In the genomic region with DNA sequence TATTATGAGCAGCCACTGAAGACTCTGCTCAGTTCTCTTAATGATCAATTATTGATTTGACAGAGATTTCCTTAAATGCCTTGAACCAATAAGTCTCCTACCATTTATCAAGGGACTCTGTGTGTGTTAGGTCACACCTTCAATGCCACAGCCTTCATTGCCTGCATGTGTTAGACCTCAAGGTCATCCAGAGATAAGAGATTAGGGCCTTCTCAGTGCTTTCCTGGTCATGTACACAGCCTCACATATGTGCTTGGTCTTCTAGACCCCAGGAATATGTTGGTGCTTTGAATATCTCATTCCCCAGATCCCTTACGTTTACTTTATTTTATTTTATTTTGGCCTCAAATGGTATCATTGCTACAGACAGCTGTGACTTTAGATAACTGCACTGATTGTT, we compare ENCODE assay signal across 27 cellular contexts.
DNase-seq lines count a peak whose midpoint lies in the region; ATAC-seq, FAIRE-seq and TF ChIP-seq lines count a peak whose summit lies in the region.
"Had no signal": no experiment of that assay in that cellular context is flagged by ENCODE, and none has a peak within 500 bp of the region (broad histone marks: within the 10 kb centered on the region; RNA-seq: fewer than 3 reads in every experiment).

No MANE protein-coding gene starts in this region.

- H2BK15ac ChIP-seq in H1 (ENCODE audit: low read length) (no peak overlapping the region), mesendoderm (replicated peaks; ENCODE audit: low read depth) (no peak overlapping the region)

- H3K9ac ChIP-seq in K562 (ENCODE audit: insufficient read depth in 1 of 2, low read depth in 2 of 2, low read length in 2 of 2) (no peak overlapping the region), H1 (replicated peaks in 1 of 4; ENCODE audit: extremely low read depth in 1 of 4, low read depth in 3 of 4, low read length in 3 of 4) (no peak overlapping the region), mesendoderm (ENCODE audit: low read length) (no peak overlapping the region)
- H3K9ac ChIP-seq: BLaER1 had no signal

- no peaks in the 10 kb centered on the region for H3K79me2 ChIP-seq in K562 (ENCODE audit: control insufficient read depth, insufficient read depth, low read length)
- no peaks in the 10 kb centered on the region for H3K79me2 ChIP-seq in H1 (ENCODE audit: control insufficient read depth in 1 of 2, insufficient read depth in 2 of 2, low read length in 2 of 2)
- no peaks in the 10 kb centered on the region for H3K79me2 ChIP-seq in mesendoderm (ENCODE audit: control insufficient read depth, insufficient read depth, low read length)

- in situ Hi-C loops in K562 (cut with MboI): no loop called here

- H3K23me2 ChIP-seq in H1 (ENCODE audit: low read depth, low read length): peaks cover 2% of the 10 kb centered on the region; the same call in 1 of the 2 replicates

- H3K23ac ChIP-seq in H1 (ENCODE audit: insufficient read length): no peak overlapping the region
- H3K23ac ChIP-seq in mesendoderm (ENCODE audit: low read length): no peak overlapping the region

- TF ChIP-seq POLR2A in K562 (conservative IDR thresholded peaks at IDR 0.05) (no peak), H1 (IDR thresholded peaks at IDR 0.05; ENCODE audit: control extremely low read depth in 1 of 2, low read depth in 2 of 2, low read length in 2 of 2) (no peak)

- DNase-seq in K562 (ENCODE audit: extremely low read depth in 1 of 4, low spot score in 3 of 4): no peak
- no peak for DNase-seq in H1 (ENCODE audit: low read depth in 1 of 2, low spot score in 2 of 2)
- peak; percentile 33 for DNase-seq in mesendoderm
- no peak for DNase-seq in progenitor cell of endocrine pancreas (ENCODE audit: low spot score, unreplicated experiment)
- no peak for DNase-seq in SW 1271 (lab: John Stamatoyannopoulos, UW)
- DNase-seq in stimulated activated naive CD4-positive, alpha-beta T cell treated with Interleukin-2 at 50 U/mL for 16 hours (lab: John Stamatoyannopoulos, UW): no peak
- no peak for DNase-seq in DMS53 treated with DMSO at 0.1 percent for 48 hours (lab: John Stamatoyannopoulos, UW; ENCODE audit: unreplicated experiment)
- no peak for DNase-seq in GM19240 (ENCODE audit: insufficient read length, low spot score)
- DNase-seq: 8988T; ACHN; BE2C; C1 segment of cervical spinal cord; CD4-positive, alpha-beta memory T cell; CD4-positive, CD25-positive, alpha-beta regulatory T cell; CD8-positive, alpha-beta memory T cell; COR-L47; DMS 273 treated with DMSO at 0.1 percent for 48 hours; DMS153; DMS53; DMS79 treated with DMSO at 0.1 percent for 48 hours; GF-D8 had no signal

- H3K18ac ChIP-seq in H1 (ENCODE audit: extremely low read depth, low read length) (no peak overlapping the region), mesendoderm (ENCODE audit: low read length) (no peak overlapping the region)

- H3K27me3 ChIP-seq in K562 (ENCODE audit: control insufficient read depth in 2 of 2, insufficient read depth in 2 of 2, low read length in 2 of 2) (peaks cover 0 to 8% of the 10 kb centered on the region in 2 experiments; a peak in 2 of 5 replicates), H1 (replicated peaks in 1 of 4; ENCODE audit: control insufficient read depth in 3 of 4, extremely low read depth in 1 of 4, insufficient read depth in 3 of 4, low read length in 3 of 4) (no peaks in the 10 kb centered on the region), mesendoderm (ENCODE audit: insufficient read depth, low read length, poor library complexity) (no peaks in the 10 kb centered on the region)
- H3K27me3 ChIP-seq: BE2C, BLaER1 had no signal

- H2AFZ ChIP-seq in K562 (ENCODE audit: low read depth, low read length) (no peak overlapping the region), H1 (ENCODE audit: low read length) (no peak overlapping the region)

- 0% methylated on average over 1 of the region's 1 CpG for WGBS in K562 (ENCODE audit: insufficient coverage, low coverage, missing lambda C conversion rate)
- 90% methylated on average over 1 of the region's 1 CpG; no CpG with 5 or more reads in 1 of the 2 experiments for WGBS in H1 (ENCODE audit: extremely low coverage in 1 of 2, insufficient coverage in 1 of 2, insufficient read length in 1 of 2, insufficient replicate concordance in 2 of 2, low coverage in 1 of 2, low lambda C conversion rate in 2 of 2, missing lambda C conversion rate in 1 of 2), 2 experiments
- no CpG with 5 or more reads among the region's 1 CpG for WGBS in mesendoderm (ENCODE audit: extremely low coverage, insufficient coverage, low lambda C conversion rate)

- H3K4ac ChIP-seq in H1 (replicated peaks; ENCODE audit: insufficient read length, low read depth, low read length) (no peak overlapping the region), mesendoderm (ENCODE audit: low read depth, low read length) (no peak overlapping the region)

- peaks cover 2% of the 10 kb centered on the region for H3K9me3 Mint-ChIP-seq in progenitor cell of endocrine pancreas (ENCODE audit: low read depth)
- H3K9me3 Mint-ChIP-seq: CD8-positive, alpha-beta memory T cell had no signal

- TF ChIP-seq CTCF in K562 (IDR thresholded peaks at IDR 0.05 in 2 of 3, conservative IDR thresholded peaks at IDR 0.05 in 1 of 3; ENCODE audit: insufficient read depth in 2 of 3, low read depth in 1 of 3, low read length in 3 of 3) (no peak), H1 (IDR thresholded peaks at IDR 0.05; ENCODE audit: control extremely low read depth in 1 of 3, insufficient read depth in 1 of 3, low read depth in 1 of 3, low read length in 3 of 3) (no peak), progenitor cell of endocrine pancreas (IDR thresholded peaks at IDR 0.05; ENCODE audit: unreplicated experiment) (no peak)

- H3K79me1 ChIP-seq in H1 (ENCODE audit: low read depth, low read length) (no peaks in the 10 kb centered on the region), mesendoderm (ENCODE audit: low read length) (no peaks in the 10 kb centered on the region)

- H2BK120ac ChIP-seq in H1 (replicated peaks; ENCODE audit: low read depth, low read length): no peak overlapping the region
- H2BK120ac ChIP-seq in mesendoderm (ENCODE audit: low read depth, low read length): no peak overlapping the region

- peak overlapping the region; percentile 44 for H3K27ac Mint-ChIP-seq in progenitor cell of endocrine pancreas
- H3K27ac Mint-ChIP-seq: CD14-positive monocyte; CD4-positive, alpha-beta memory T cell; CD4-positive, CD25-positive, alpha-beta regulatory T cell; CD8-positive, alpha-beta memory T cell had no signal

- H4K20me1 ChIP-seq in K562 (replicated peaks; ENCODE audit: control insufficient read depth, insufficient read depth, low read length): no peaks in the 10 kb centered on the region
- no peaks in the 10 kb centered on the region for H4K20me1 ChIP-seq in H1 (replicated peaks in 1 of 2; ENCODE audit: control insufficient read depth in 1 of 2, insufficient read depth in 2 of 2, low read length in 2 of 2)
- H4K20me1 ChIP-seq: BLaER1 had no signal

- no peak overlapping the region for H2BK5ac ChIP-seq in H1 (ENCODE audit: low read depth, low read length)
- no peak overlapping the region for H2BK5ac ChIP-seq in mesendoderm (ENCODE audit: low read length)

- POLR2A ChIA-PET in K562 (lab: Yijun Ruan, JAX) (interaction anchor here (0.7 kb wide), 1 partner anchor 9 kb away, joined by 3 read pairs; no protein-coding TSS in a partner anchor), H1 (lab: Charles Lee; ENCODE audit: partially characterized antibody) (no interaction called here)

- TF ChIP-seq RAD21 in K562 (CRISPR knock-in tag; conservative IDR thresholded peaks at IDR 0.05 in 1 of 2, IDR thresholded peaks at IDR 0.05 in 1 of 2) (no peak), H1 (IDR thresholded peaks at IDR 0.05 in 1 of 2, conservative IDR thresholded peaks at IDR 0.05 in 1 of 2; ENCODE audit: low read depth in 2 of 2, low read length in 2 of 2) (no peak)

- H4K5ac ChIP-seq in H1 (ENCODE audit: insufficient read length, low read depth, low read length): no peak overlapping the region
- no peak overlapping the region for H4K5ac ChIP-seq in mesendoderm (ENCODE audit: low read length)

- intact Hi-C loops in K562 (cut with micrococcal nuclease): no loop called here

- H2BK20ac ChIP-seq in H1 (ENCODE audit: low read length): no peak overlapping the region

- no peak for ATAC-seq in K562

- no peaks in the 10 kb centered on the region for H3K9me1 ChIP-seq in K562 (ENCODE audit: control insufficient read depth, insufficient read depth, low read length)

- H3K4me1 ChIP-seq in K562 (replicated peaks in 1 of 2; ENCODE audit: control insufficient read depth in 2 of 2, insufficient read depth in 2 of 2, low read length in 2 of 2): no peaks in the 10 kb centered on the region
- no peaks in the 10 kb centered on the region for H3K4me1 ChIP-seq in H1 (replicated peaks in 1 of 4; ENCODE audit: control insufficient read depth in 3 of 4, insufficient read depth in 4 of 4, low read length in 3 of 4)
- no peaks in the 10 kb centered on the region for H3K4me1 ChIP-seq in mesendoderm (ENCODE audit: control insufficient read depth, low read depth, low read length)
- H3K4me1 ChIP-seq: BE2C, BLaER1 had no signal

- CTCF ChIA-PET in K562 (lab: Yijun Ruan, JAX; ENCODE audit: low intra/inter-chr PET ratio) (no interaction called here), H1 (lab: Charles Lee; ENCODE audit: partially characterized antibody) (interaction anchor here (1.0 kb wide), 1 partner anchor 14 kb away, joined by 4 read pairs; no protein-coding TSS in a partner anchor)

- H4K91ac ChIP-seq in H1 (replicated peaks; ENCODE audit: insufficient read length, low read length): peak overlapping the region; percentile 42

- no peaks in the 10 kb centered on the region for H3K36me3 ChIP-seq in K562 (ENCODE audit: control insufficient read depth, insufficient read depth, low read length)
- H3K36me3 ChIP-seq in H1 (ENCODE audit: control insufficient read depth in 2 of 4, insufficient read depth in 4 of 4, low read length in 3 of 4): no peaks in the 10 kb centered on the region
- H3K36me3 ChIP-seq in mesendoderm (ENCODE audit: control insufficient read depth, insufficient read depth, low read length): no peaks in the 10 kb centered on the region
- H3K36me3 ChIP-seq: BE2C, BLaER1 had no signal

- H3K4me3 Mint-ChIP-seq in progenitor cell of endocrine pancreas (ENCODE audit: low read depth): no peak overlapping the region
- H3K4me3 Mint-ChIP-seq: CD14-positive monocyte; CD4-positive, alpha-beta memory T cell; CD4-positive, CD25-positive, alpha-beta regulatory T cell; CD8-positive, alpha-beta memory T cell had no signal

- H3K56ac ChIP-seq in H1 (replicated peaks; ENCODE audit: insufficient read length, low read depth, low read length) (no peak overlapping the region), mesendoderm (ENCODE audit: low read length) (no peak overlapping the region)

- no peak overlapping the region for H2BK12ac ChIP-seq in H1 (ENCODE audit: low read depth, low read length)

- FAIRE-seq in K562 (lab: Jason Lieb, UNC): no peak
- no peak for FAIRE-seq in H1 (lab: Jason Lieb, UNC)
- FAIRE-seq: A204.1, G401.6, GM12891, GM19239 had no signal

- no peak overlapping the region for H2AK5ac ChIP-seq in H1 (ENCODE audit: low read depth, low read length)
- no peak overlapping the region for H2AK5ac ChIP-seq in mesendoderm (ENCODE audit: low read length)

- TF ChIP-seq EP300 in K562 (IDR thresholded peaks at IDR 0.05; ENCODE audit: low read length) (no peak), H1 (IDR thresholded peaks at IDR 0.05; ENCODE audit: borderline replicate concordance in 1 of 2, low read depth in 2 of 2, low read length in 2 of 2) (no peak)

- H3K14ac ChIP-seq in H1 (ENCODE audit: insufficient read length): no peak overlapping the region

- H3K9me3 ChIP-seq in K562 (replicated peaks; ENCODE audit: control insufficient read depth, insufficient read depth, low read depth, low read length) (no peaks in the 10 kb centered on the region), H1 (ENCODE audit: insufficient read depth in 2 of 2, low read depth in 1 of 2, low read length in 1 of 2) (no peaks in the 10 kb centered on the region)
- H3K9me3 ChIP-seq: BE2C, BLaER1 had no signal

- H3K4me1 Mint-ChIP-seq in progenitor cell of endocrine pancreas (ENCODE audit: low read depth): peaks cover 19% of the 10 kb centered on the region
- H3K4me1 Mint-ChIP-seq: CD14-positive monocyte; CD4-positive, alpha-beta memory T cell; CD4-positive, CD25-positive, alpha-beta regulatory T cell; CD8-positive, alpha-beta memory T cell had no signal

- H3K4me2 ChIP-seq in K562 (ENCODE audit: insufficient read depth, low read length): no peak overlapping the region
- no peak overlapping the region for H3K4me2 ChIP-seq in H1 (ENCODE audit: insufficient read depth in 1 of 2, low read depth in 2 of 2, low read length in 2 of 2)
- no peak overlapping the region for H3K4me2 ChIP-seq in mesendoderm (ENCODE audit: low read length)
- H3K4me2 ChIP-seq: BLaER1 had no signal

- no TSS peak for BruUV-seq in K562 (replicated peaks; lab: Mats Ljungman, UMichigan)

- no peaks in the 10 kb centered on the region for H3K27me3 Mint-ChIP-seq in progenitor cell of endocrine pancreas

- no peak overlapping the region for H3K4me3 ChIP-seq in K562
- H3K4me3 ChIP-seq in H1 (ENCODE audit: extremely low read depth in 1 of 4, insufficient read depth in 2 of 4, low read depth in 3 of 4, low read length in 4 of 4): no peak overlapping the region
- no peak overlapping the region for H3K4me3 ChIP-seq in mesendoderm (ENCODE audit: low read length)
- H3K4me3 ChIP-seq: BLaER1 had no signal

- no peaks in the 10 kb centered on the region for H3K36me3 Mint-ChIP-seq in progenitor cell of endocrine pancreas (ENCODE audit: insufficient read depth)
- H3K36me3 Mint-ChIP-seq: CD14-positive monocyte; CD4-positive, alpha-beta memory T cell; CD4-positive, CD25-positive, alpha-beta regulatory T cell had no signal

- H3K27ac ChIP-seq in K562 (ENCODE audit: extremely low read depth, low read depth, low read length) (no peak overlapping the region), H1 (ENCODE audit: low read depth, low read length) (no peak overlapping the region), mesendoderm (ENCODE audit: low read depth, low read length) (no peak overlapping the region)
- H3K27ac ChIP-seq: BLaER1 had no signal

- H4K8ac ChIP-seq in H1 (ENCODE audit: extremely low read depth, insufficient read depth, low read length) (no peak overlapping the region), mesendoderm (ENCODE audit: low read depth, low read length) (no peak overlapping the region)
